14 cellular contexts compared by ENCODE assay signal in genomic region chr7:91424372-91424771, GRCh38.
A peak's percentile ranks its signal among the peaks of the same experiment; 100 is the strongest.
DNase-seq lines count a peak whose midpoint lies in the region; ATAC-seq and TF ChIP-seq lines count a peak whose summit lies in the region.
"Had no signal": no experiment of that assay in that cellular context is flagged by ENCODE, and none has a peak within 500 bp of the region (broad histone marks: within the 10 kb centered on the region; RNA-seq: fewer than 3 reads in every experiment).

No MANE protein-coding gene starts in this region.

- peak; percentile 11 for TF ChIP-seq CTCF in astrocyte of the cerebellum (IDR thresholded peaks at IDR 0.05; ENCODE audit: low read depth, low read length, missing control alignments)
- no peak for TF ChIP-seq CTCF in nephron progenitor cell (IDR thresholded peaks at IDR 0.05)
- TF ChIP-seq CTCF in adrenal gland (IDR thresholded peaks at IDR 0.05): no peak

- H3K9me3 ChIP-seq in adrenal gland (replicated peaks in 1 of 3): no peaks in the 10 kb centered on the region
- H3K9me3 ChIP-seq: Peyer's patch had no signal

- ATAC-seq in Right ventricle myocardium superior (ENCODE audit: poor library complexity): no peak
- ATAC-seq: foreskin keratinocyte, GM12878 had no signal

- H3K27ac Mint-ChIP-seq in nephron progenitor cell: no peak overlapping the region
- H3K27ac Mint-ChIP-seq: activated naive CD4-positive, alpha-beta T cell treated with anti-CD3 and anti-CD28 coated beads, Interleukin-2, amount 50 U/mL, for 24 hours; CD4-positive, CD25-positive, alpha-beta regulatory T cell; nephron had no signal

- no peaks in the 10 kb centered on the region for H3K4me1 Mint-ChIP-seq in nephron progenitor cell
- H3K4me1 Mint-ChIP-seq: activated naive CD4-positive, alpha-beta T cell treated with anti-CD3 and anti-CD28 coated beads, Interleukin-2, amount 50 U/mL, for 24 hours; CD4-positive, CD25-positive, alpha-beta regulatory T cell; nephron had no signal

- H3K4me1 ChIP-seq in adrenal gland (replicated peaks in 1 of 2): no peaks in the 10 kb centered on the region
- H3K4me1 ChIP-seq: foreskin keratinocyte, Peyer's patch had no signal

- TF ChIP-seq POLR2A in adrenal gland (IDR thresholded peaks at IDR 0.05): no peak

- no peak overlapping the region for H3K4me3 Mint-ChIP-seq in nephron progenitor cell
- H3K4me3 Mint-ChIP-seq: activated naive CD4-positive, alpha-beta T cell treated with anti-CD3 and anti-CD28 coated beads, Interleukin-2, amount 50 U/mL, for 24 hours; CD4-positive, CD25-positive, alpha-beta regulatory T cell; nephron had no signal

- intact Hi-C loops in Right ventricle myocardium superior (cut with DNase I): no loop called here
- intact Hi-C loops in adrenal gland (cut with DNase I): no loop called here

- WGBS in adrenal gland, 4 donors: 50 to 73% (median 54%) methylated on average over 1 of the region's 1 CpG

- no peaks in the 10 kb centered on the region for H3K9me3 Mint-ChIP-seq in nephron progenitor cell
- H3K9me3 Mint-ChIP-seq: activated naive CD4-positive, alpha-beta T cell treated with anti-CD3 and anti-CD28 coated beads, Interleukin-2, amount 50 U/mL, for 24 hours; nephron had no signal

- DNase-seq in H7 (peak; percentile 35), NCI-H2171 (lab: John Stamatoyannopoulos, UW) (peak; percentile 95), astrocyte of the cerebellum (ENCODE audit: low read depth) (no peak), nephron progenitor cell (peak; percentile 1), Right ventricle myocardium superior (no peak), adrenal gland (no peak)
- DNase-seq in activated naive CD4-positive, alpha-beta T cell treated with Interleukin-2 at 50 U/mL for 16 hours: no peak
- DNase-seq: CD4-positive, CD25-positive, alpha-beta regulatory T cell; foreskin keratinocyte; Peyer's patch; substantia nigra had no signal

- H3K27me3 Mint-ChIP-seq in nephron progenitor cell (ENCODE audit: low read depth, poor library complexity): no peaks in the 10 kb centered on the region
- H3K27me3 Mint-ChIP-seq: activated naive CD4-positive, alpha-beta T cell treated with anti-CD3 and anti-CD28 coated beads, Interleukin-2, amount 50 U/mL, for 24 hours; CD4-positive, CD25-positive, alpha-beta regulatory T cell had no signal

- H3K36me3 Mint-ChIP-seq in nephron progenitor cell (ENCODE audit: low read depth): no peaks in the 10 kb centered on the region
- H3K36me3 Mint-ChIP-seq: activated naive CD4-positive, alpha-beta T cell treated with anti-CD3 and anti-CD28 coated beads, Interleukin-2, amount 50 U/mL, for 24 hours; CD4-positive, CD25-positive, alpha-beta regulatory T cell had no signal

- H3K4me3 ChIP-seq in H7 (ENCODE audit: insufficient read depth, low read depth, low read length) (no peak overlapping the region), astrocyte of the cerebellum (ENCODE audit: low read depth, low read length) (no peak overlapping the region), adrenal gland (no peak overlapping the region)
- H3K4me3 ChIP-seq: GM12878, Peyer's patch had no signal

- H3K36me3 ChIP-seq in H7 (replicated peaks; ENCODE audit: control insufficient read depth, insufficient read depth, low read length): no peaks in the 10 kb centered on the region
- no peaks in the 10 kb centered on the region for H3K36me3 ChIP-seq in adrenal gland (replicated peaks in 1 of 2)
- H3K36me3 ChIP-seq: Peyer's patch had no signal

- H3K27ac ChIP-seq in adrenal gland: no peak overlapping the region
- H3K27ac ChIP-seq: foreskin keratinocyte, Peyer's patch had no signal

- no peaks in the 10 kb centered on the region for H3K27me3 ChIP-seq in H7 (ENCODE audit: control insufficient read depth, insufficient read depth, low read length)
- H3K27me3 ChIP-seq in adrenal gland: no peaks in the 10 kb centered on the region
- H3K27me3 ChIP-seq: Peyer's patch had no signal

- in situ Hi-C loops in astrocyte of the cerebellum (cut with HindIII; ENCODE audit: low sequenced_read_pairs): no loop called here

Comparison
In these comparisons a context has a peak if more than half of its experiments do, and no peak if none do; other contexts are left out.
1. DNase-seq: peak in H7 (single experiment), NCI-H2171 (single experiment) and nephron progenitor cell (single experiment); none in astrocyte of the cerebellum (single experiment), activated naive CD4-positive, alpha-beta T cell treated with Interleukin-2 at 50 U/mL for 16 hours (single experiment), Right ventricle myocardium superior (single experiment) and adrenal gland (0 of 7).